In the genomic region with DNA sequence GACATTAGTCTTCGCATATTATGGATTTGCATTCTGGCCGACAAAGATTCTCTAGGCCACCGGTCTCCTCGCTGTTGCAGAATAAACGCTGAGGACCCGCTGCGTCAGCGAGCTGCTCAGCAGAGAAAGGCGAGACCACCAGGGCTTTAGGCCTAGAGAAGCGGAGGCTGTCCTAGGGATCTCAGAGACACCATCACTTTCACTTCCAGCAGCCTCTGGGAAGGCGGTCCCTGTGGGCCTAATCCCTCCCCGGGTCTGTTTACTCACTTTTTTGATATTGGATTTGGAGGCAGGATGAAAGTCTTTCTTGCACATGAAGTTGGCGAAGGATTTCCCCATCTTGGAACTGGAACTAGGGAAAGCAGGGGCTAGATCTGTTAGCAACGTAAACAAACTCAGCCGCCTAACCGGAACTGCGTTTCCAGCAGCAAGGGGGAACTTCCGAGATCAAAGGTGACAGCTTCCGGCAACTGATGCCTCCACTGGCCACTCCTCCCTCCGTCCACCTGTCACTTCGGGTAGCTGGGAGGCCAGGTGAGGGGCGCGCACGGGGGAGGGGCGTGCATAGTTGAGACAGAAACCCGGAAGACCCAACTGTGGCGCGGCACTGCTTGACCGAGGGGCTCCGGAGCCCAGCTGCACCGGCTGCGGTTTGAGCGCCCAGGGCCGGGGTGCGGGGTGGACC, we compare ENCODE assay signal across 8 cellular contexts. TPM values are rescaled to one million over a fixed set of nuclear protein-coding genes. Genes with fewer than 3 reads are reported as not detected.
A peak's percentile ranks its signal among the peaks of the same experiment; 100 is the strongest.
DNase-seq lines count a peak whose midpoint lies in the region; ATAC-seq and TF ChIP-seq lines count a peak whose summit lies in the region.

SCRN3 (plus strand) TSS at position 447 of the 685 bp plus-strand sequence. CDS start 2,554 bp downstream, outside the sequence.

- H3K27me3 ChIP-seq in dorsolateral prefrontal cortex (no peaks in the 10 kb centered on the region), liver (ENCODE audit: control insufficient read depth in 4 of 4, insufficient read depth in 4 of 4, low read length in 3 of 4) (no peaks in the 10 kb centered on the region)

- H3K9ac ChIP-seq in liver (ENCODE audit: low read depth in 1 of 2, low read length in 2 of 2): peak within 1 kb of the TSS; percentile 71 to 94

- peaks cover 0 to 27% (median 24%) of the 10 kb centered on the region in 4 donors for H3K4me1 ChIP-seq in liver (ENCODE audit: control insufficient read depth in 4 of 4, insufficient read depth in 4 of 4, low read length in 3 of 4)

- no peaks in the 10 kb centered on the region for H3K9me3 ChIP-seq in liver (ENCODE audit: control insufficient read depth in 4 of 4, low read length in 3 of 4)

- ATAC-seq in GM19324 (IDR thresholded peaks at IDR 0.05; ENCODE audit: low FRiP score, unreplicated experiment) (peak; percentile 91), HG03469 (IDR thresholded peaks at IDR 0.05; ENCODE audit: unreplicated experiment) (peak; percentile 89)

- TF ChIP-seq RAD21 in liver (IDR thresholded peaks at IDR 0.05): peak in 1 of 2 donors; percentile 14

- TF ChIP-seq CTCF in dorsolateral prefrontal cortex (IDR thresholded peaks at IDR 0.05 in 54 of 56, conservative IDR thresholded peaks at IDR 0.05 in 2 of 56; ENCODE audit: low read depth in 1 of 56, partially characterized antibody in 56 of 56) (peak in 24 of 56 donors; percentile 7 to 49 (median 21)), liver (IDR thresholded peaks at IDR 0.05; ENCODE audit: low read depth, low read length, missing input control) (no peak)

- H3K36me3 ChIP-seq in liver (ENCODE audit: control insufficient read depth in 4 of 4, insufficient read depth in 3 of 4, low read depth in 1 of 4, low read length in 3 of 4): peaks cover 0 to 3% (median under 1%) of the 10 kb centered on the region in 4 donors

- intact Hi-C loops in dorsolateral prefrontal cortex (cut with DNase I): no loop called here

- DNase-seq in C1 segment of cervical spinal cord (lab: John Stamatoyannopoulos, UW) (peak; percentile 2 to 86 (median 76)), NCI-H69 (lab: John Stamatoyannopoulos, UW) (peak; percentile 91), dorsolateral prefrontal cortex (peak; percentile 63 to 90 (median 86))
- peak; percentile 74 to 79 for DNase-seq in activated CD4-positive, alpha-beta T cell treated with anti-CD3 and anti-CD28 coated beads, Interleukin-2, amount 50 U/mL, for 48 hours
- DNase-seq in stimulated activated CD4-positive, alpha-beta T cell treated with anti-CD3 and anti-CD28 coated beads, Interleukin-4, amount 100 ng/mL, for 24 hours: peak; percentile 78

- H3K4me3 ChIP-seq in dorsolateral prefrontal cortex: peak within 1 kb of the TSS; percentile 69 to 98 (median 92)
- peak within 1 kb of the TSS; percentile 69 to 90 (median 83) for H3K4me3 ChIP-seq in liver (ENCODE audit: low read depth in 1 of 3, low read length in 3 of 3)

- WGBS in liver: under 1% methylated on average over 35 of the region's 35 CpGs

- H3K27ac ChIP-seq in dorsolateral prefrontal cortex: peak within 1 kb of the TSS in 56 of 59 donors; percentile 42 to 92 (median 81)
- peak within 1 kb of the TSS; percentile 85 to 87 for H3K27ac ChIP-seq in liver (ENCODE audit: low read depth in 1 of 2, low read length in 2 of 2)

TF ChIP-seq in liver, 16 proteins besides CTCF, POLR2A, EP300 and RAD21:
- peak; percentile 68 to 70 for TF ChIP-seq EGR1 (IDR thresholded peaks at IDR 0.05; ENCODE audit: low read depth in 2 of 2)
- peak; percentile 97 for TF ChIP-seq NR2F2 (IDR thresholded peaks at IDR 0.05)
- peak; percentile 7 for TF ChIP-seq HNF4G (IDR thresholded peaks at IDR 0.05)
- TF ChIP-seq YY1 (IDR thresholded peaks at IDR 0.05): peak; percentile 79
- peak; percentile 95 to 98 for TF ChIP-seq GABPA (IDR thresholded peaks at IDR 0.05 in 1 of 2, conservative IDR thresholded peaks at IDR 0.05 in 1 of 2)
- peak; percentile 15 for TF ChIP-seq FOXA2 (IDR thresholded peaks at IDR 0.05)
- TF ChIP-seq JUND (IDR thresholded peaks at IDR 0.05): peak in 1 of 2 donors; percentile 12
- TF ChIP-seq, protein P1, sequence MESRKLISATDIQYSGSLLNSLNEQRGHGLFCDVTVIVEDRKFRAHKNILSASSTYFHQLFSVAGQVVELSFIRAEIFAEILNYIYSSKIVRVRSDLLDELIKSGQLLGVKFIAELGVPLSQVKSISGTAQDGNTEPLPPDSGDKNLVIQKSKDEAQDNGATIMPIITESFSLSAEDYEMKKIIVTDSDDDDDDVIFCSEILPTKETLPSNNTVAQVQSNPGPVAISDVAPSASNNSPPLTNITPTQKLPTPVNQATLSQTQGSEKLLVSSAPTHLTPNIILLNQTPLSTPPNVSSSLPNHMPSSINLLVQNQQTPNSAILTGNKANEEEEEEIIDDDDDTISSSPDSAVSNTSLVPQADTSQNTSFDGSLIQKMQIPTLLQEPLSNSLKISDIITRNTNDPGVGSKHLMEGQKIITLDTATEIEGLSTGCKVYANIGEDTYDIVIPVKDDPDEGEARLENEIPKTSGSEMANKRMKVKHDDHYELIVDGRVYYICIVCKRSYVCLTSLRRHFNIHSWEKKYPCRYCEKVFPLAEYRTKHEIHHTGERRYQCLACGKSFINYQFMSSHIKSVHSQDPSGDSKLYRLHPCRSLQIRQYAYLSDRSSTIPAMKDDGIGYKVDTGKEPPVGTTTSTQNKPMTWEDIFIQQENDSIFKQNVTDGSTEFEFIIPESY (IDR thresholded peaks at IDR 0.05): no peak
- TF ChIP-seq, protein P2, sequence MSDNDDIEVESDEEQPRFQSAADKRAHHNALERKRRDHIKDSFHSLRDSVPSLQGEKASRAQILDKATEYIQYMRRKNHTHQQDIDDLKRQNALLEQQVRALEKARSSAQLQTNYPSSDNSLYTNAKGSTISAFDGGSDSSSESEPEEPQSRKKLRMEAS (IDR thresholded peaks at IDR 0.05): peak; percentile 65
- no peak for TF ChIP-seq HNF4A (conservative IDR thresholded peaks at IDR 0.05)
- TF ChIP-seq FOXA1 (IDR thresholded peaks at IDR 0.05): no peak
- TF ChIP-seq REST (IDR thresholded peaks at IDR 0.05): peak; percentile 60
- TF ChIP-seq TAF1 (conservative IDR thresholded peaks at IDR 0.05): peak; percentile 40
- TF ChIP-seq ATF3 (IDR thresholded peaks at IDR 0.05): no peak
- TF ChIP-seq SP1 (IDR thresholded peaks at IDR 0.05): peak; percentile 17
- peak; percentile 32 to 33 for TF ChIP-seq RXRA (IDR thresholded peaks at IDR 0.05)

RNA-seq across cellular contexts. Expression of gene SCRN3, which starts in this region (rescaled TPM):
- total RNA-seq in dorsolateral prefrontal cortex (10 to 100 TPM; 25.5 to 69.3 (median 45.2) TPM), liver (10 to 100 TPM; 13.2 to 23.1 TPM)
- 10 to 100 TPM in 1 of 2 donors, 1 to 10 TPM in 1; 10.0 to 13.2 TPM for polyA plus RNA-seq in liver

Comparison
In these comparisons a context has a peak if more than half of its experiments do, and no peak if none do; other contexts are left out.
1. Peak in every context shown above with its lines: DNase-seq, ATAC-seq, H3K4me3 ChIP-seq and H3K27ac ChIP-seq.